Comparison of ENCODE assay signal across 1 cellular context in the genomic region with DNA sequence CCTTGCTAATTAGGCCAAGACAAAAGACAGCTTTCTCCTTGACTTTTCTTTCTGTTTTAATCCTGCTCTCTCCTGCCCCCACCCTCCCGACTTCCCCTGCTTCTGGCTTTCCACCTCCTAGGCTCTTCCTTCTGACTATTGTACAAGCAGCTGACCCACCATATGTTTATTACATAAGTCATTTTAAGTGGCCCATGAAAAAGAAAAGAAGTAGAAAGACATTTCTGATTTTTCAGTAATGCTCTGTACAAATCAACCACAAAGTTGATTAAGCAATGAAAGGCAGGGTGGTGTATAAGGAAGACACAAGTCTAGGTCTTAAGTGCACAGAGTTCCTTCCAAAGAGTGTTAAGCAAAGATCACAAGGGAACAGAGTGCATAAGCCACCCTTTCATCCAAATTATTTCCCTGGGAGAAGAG.
TF ChIP-seq lines count a peak whose summit lies in the region.

No MANE protein-coding gene starts in this region.

TF ChIP-seq in endothelial cell of umbilical vein, 7 proteins besides CTCF, POLR2A, EP300 and RAD21:
- TF ChIP-seq EZH2 (IDR thresholded peaks at IDR 0.05; ENCODE audit: borderline replicate concordance, low read depth, low read length, severe bottlenecking) (no peak), GATA2 (IDR thresholded peaks at IDR 0.05; ENCODE audit: insufficient read depth, insufficient read length, low read depth, low read length) (no peak), POLR2AphosphoS5 (IDR thresholded peaks at IDR 0.05; ENCODE audit: insufficient read depth, low read depth, low read length) (no peak), MYC (IDR thresholded peaks at IDR 0.05; ENCODE audit: low read depth, low read length) (no peak), FOS (IDR thresholded peaks at IDR 0.05; ENCODE audit: borderline replicate concordance, insufficient read depth, low read length) (no peak), JUN (IDR thresholded peaks at IDR 0.05; ENCODE audit: borderline replicate concordance, insufficient read depth, insufficient read length, low read depth) (no peak)
- TF ChIP-seq, protein P1, sequence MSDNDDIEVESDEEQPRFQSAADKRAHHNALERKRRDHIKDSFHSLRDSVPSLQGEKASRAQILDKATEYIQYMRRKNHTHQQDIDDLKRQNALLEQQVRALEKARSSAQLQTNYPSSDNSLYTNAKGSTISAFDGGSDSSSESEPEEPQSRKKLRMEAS (IDR thresholded peaks at IDR 0.05; ENCODE audit: insufficient read depth, insufficient read length) = no peak
